1 cellular context compared by ENCODE assay signal in genomic region chr2:42360493-42360889, GRCh38.
TF ChIP-seq lines count a peak whose summit lies in the region.

No MANE protein-coding gene starts in this region.

TF ChIP-seq in WTC11, 78 proteins besides CTCF, POLR2A, EP300 and RAD21 (continued from another document):
- TF ChIP-seq E2F5 (CRISPR knock-in tag; IDR thresholded peaks at IDR 0.05) (no peak), USF2 (CRISPR knock-in tag; IDR thresholded peaks at IDR 0.05) (no peak), ZNF396 (CRISPR knock-in tag; IDR thresholded peaks at IDR 0.05; ENCODE audit: borderline replicate concordance) (no peak), IRF1 (CRISPR knock-in tag; IDR thresholded peaks at IDR 0.05) (no peak), NR1H2 (CRISPR knock-in tag; IDR thresholded peaks at IDR 0.05) (no peak), SOX15 (CRISPR knock-in tag; IDR thresholded peaks at IDR 0.05) (no peak), ZNF671 (CRISPR knock-in tag; IDR thresholded peaks at IDR 0.05) (no peak), CREB1 (CRISPR knock-in tag; IDR thresholded peaks at IDR 0.05) (no peak), GABPB1 (CRISPR knock-in tag; IDR thresholded peaks at IDR 0.05) (no peak)
